9 cellular contexts compared by ENCODE assay signal in the genomic region with DNA sequence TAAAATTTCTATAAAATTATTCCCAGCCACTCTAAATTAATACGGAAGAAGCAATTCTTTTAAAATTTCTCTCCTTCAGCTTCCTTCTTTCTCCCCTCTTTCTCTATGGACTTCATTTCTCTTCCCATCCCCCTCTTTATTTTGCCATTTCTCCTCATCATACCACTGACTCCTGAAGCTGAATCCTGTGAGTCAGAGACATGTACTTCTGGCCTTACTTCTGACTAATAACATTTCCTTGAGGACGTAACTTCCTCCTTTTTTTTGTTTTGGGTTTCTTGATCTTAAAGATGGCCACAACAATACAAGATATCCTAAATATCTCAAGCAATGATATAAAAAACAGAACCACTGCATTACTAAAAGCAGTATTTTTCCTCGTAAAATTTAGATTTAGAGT.
DNase-seq lines count a peak whose midpoint lies in the region; ATAC-seq and TF ChIP-seq lines count a peak whose summit lies in the region.
"Had no signal": no experiment of that assay in that cellular context is flagged by ENCODE, and none has a peak within 500 bp of the region (broad histone marks: within the 10 kb centered on the region; RNA-seq: fewer than 3 reads in every experiment).

No MANE protein-coding gene starts in this region.

- DNase-seq in AG09319 (ENCODE audit: extremely low read depth, low read depth) (peak; percentile 4), foreskin keratinocyte (peak; percentile 59 to 82), NCI-H2107 (lab: John Stamatoyannopoulos, UW) (no peak)
- DNase-seq in stimulated activated naive CD4-positive, alpha-beta T cell treated with Interleukin-2 at 50 U/mL for 16 hours (lab: John Stamatoyannopoulos, UW) = no peak
- DNase-seq in activated CD4-positive, alpha-beta T cell treated with anti-CD3 and anti-CD28 coated beads, Interleukin-2, amount 50 U/mL, for 1 hour = no peak
- DNase-seq: activated T-cell treated with anti-CD3 and anti-CD28 coated beads for 4 hours had no signal

- ATAC-seq in HG02885 (IDR thresholded peaks at IDR 0.05; ENCODE audit: poor library complexity, unreplicated experiment) = peak; percentile 74
- ATAC-seq in SK-N-SH treated with all-trans-retinoic acid at 6 μM for 48 hours = peak; percentile 80
- ATAC-seq in foreskin keratinocyte = peak; percentile 95
- ATAC-seq in HG02840 (IDR thresholded peaks at IDR 0.05; ENCODE audit: low FRiP score, unreplicated experiment) = no peak

- no peaks in the 10 kb centered on the region for H3K27me3 ChIP-seq in foreskin keratinocyte

- peaks cover 19% of the 10 kb centered on the region for H3K4me1 ChIP-seq in foreskin keratinocyte

- no peak overlapping the region for H3K27ac ChIP-seq in foreskin keratinocyte

- TF ChIP-seq CTCF in AG09319 (IDR thresholded peaks at IDR 0.05; ENCODE audit: low read depth, low read length) = no peak
- no peak for TF ChIP-seq CTCF in foreskin keratinocyte (conservative IDR thresholded peaks at IDR 0.05)

TF ChIP-seq in SK-N-SH treated with all-trans-retinoic acid at 6 μM for 48 hours, 23 proteins besides CTCF, POLR2A, EP300 and RAD21:
- TF ChIP-seq, protein P1, sequence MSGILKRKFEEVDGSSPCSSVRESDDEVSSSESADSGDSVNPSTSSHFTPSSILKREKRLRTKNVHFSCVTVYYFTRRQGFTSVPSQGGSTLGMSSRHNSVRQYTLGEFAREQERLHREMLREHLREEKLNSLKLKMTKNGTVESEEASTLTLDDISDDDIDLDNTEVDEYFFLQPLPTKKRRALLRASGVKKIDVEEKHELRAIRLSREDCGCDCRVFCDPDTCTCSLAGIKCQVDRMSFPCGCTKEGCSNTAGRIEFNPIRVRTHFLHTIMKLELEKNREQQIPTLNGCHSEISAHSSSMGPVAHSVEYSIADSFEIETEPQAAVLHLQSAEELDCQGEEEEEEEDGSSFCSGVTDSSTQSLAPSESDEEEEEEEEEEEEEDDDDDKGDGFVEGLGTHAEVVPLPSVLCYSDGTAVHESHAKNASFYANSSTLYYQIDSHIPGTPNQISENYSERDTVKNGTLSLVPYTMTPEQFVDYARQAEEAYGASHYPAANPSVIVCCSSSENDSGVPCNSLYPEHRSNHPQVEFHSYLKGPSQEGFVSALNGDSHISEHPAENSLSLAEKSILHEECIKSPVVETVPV (CRISPR knock-in tag; IDR thresholded peaks at IDR 0.05) = no peak
- TF ChIP-seq PPARA (CRISPR knock-in tag; IDR thresholded peaks at IDR 0.05; ENCODE audit: borderline replicate concordance) = no peak
- no peak for TF ChIP-seq ZNF8 (CRISPR knock-in tag; IDR thresholded peaks at IDR 0.05)
- no peak for TF ChIP-seq RARB (CRISPR knock-in tag; IDR thresholded peaks at IDR 0.05)
- TF ChIP-seq, protein P2, sequence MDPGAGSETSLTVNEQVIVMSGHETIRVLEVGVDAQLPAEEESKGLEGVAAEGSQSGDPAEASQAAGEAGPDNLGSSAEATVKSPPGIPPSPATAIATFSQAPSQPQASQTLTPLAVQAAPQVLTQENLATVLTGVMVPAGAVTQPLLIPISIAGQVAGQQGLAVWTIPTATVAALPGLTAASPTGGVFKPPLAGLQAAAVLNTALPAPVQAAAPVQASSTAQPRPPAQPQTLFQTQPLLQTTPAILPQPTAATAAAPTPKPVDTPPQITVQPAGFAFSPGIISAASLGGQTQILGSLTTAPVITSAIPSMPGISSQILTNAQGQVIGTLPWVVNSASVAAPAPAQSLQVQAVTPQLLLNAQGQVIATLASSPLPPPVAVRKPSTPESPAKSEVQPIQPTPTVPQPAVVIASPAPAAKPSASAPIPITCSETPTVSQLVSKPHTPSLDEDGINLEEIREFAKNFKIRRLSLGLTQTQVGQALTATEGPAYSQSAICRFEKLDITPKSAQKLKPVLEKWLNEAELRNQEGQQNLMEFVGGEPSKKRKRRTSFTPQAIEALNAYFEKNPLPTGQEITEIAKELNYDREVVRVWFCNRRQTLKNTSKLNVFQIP (CRISPR knock-in tag; IDR thresholded peaks at IDR 0.05; ENCODE audit: borderline replicate concordance, low read depth) = no peak
- TF ChIP-seq TOX (CRISPR knock-in tag; IDR thresholded peaks at IDR 0.05; ENCODE audit: borderline replicate concordance) = no peak
- TF ChIP-seq CSDC2 (CRISPR knock-in tag; IDR thresholded peaks at IDR 0.05) = no peak

Comparison
In these comparisons a context has a peak if more than half of its experiments do, and no peak if none do; other contexts are left out.
1. DNase-seq: peak in AG09319 (single experiment) and foreskin keratinocyte (2 of 2); none in stimulated activated naive CD4-positive, alpha-beta T cell treated with Interleukin-2 at 50 U/mL for 16 hours (single experiment), activated CD4-positive, alpha-beta T cell treated with anti-CD3 and anti-CD28 coated beads, Interleukin-2, amount 50 U/mL, for 1 hour (single experiment) and NCI-H2107 (single experiment).